ENCODE assay signal across 8 cellular contexts in the genomic region with DNA sequence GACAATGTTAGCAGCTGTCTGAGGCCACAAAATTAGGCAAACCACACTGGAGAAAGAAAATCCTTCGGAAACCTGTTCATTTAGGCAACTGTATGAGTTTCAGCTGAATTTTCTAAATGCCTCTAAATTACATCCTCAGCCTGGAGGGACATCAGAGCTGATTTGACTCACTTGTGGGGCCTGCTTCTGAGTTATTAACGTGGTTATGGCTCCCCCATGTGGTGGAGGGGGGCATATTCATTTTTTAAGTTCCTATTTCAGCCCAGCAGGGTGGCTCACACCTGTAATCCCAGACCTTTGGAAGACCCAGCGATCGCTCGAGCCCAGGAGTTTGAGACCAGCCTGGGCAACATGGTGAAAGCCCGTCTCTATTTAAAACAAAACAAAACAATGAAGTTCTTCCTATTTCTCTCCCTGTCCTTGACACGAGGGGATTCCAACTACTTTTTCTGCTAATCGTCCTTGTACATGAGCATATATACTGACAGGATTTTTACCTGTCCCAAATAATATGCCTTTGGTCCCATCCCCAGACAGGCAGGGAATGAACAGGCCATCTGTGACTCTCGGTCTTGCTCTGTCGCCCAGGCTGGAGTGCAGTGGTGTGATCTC.
DNase-seq lines count a peak whose midpoint lies in the region; ATAC-seq, FAIRE-seq and TF ChIP-seq lines count a peak whose summit lies in the region.

No MANE protein-coding gene starts in this region.

- H3K9me3 Mint-ChIP-seq in central memory CD8-positive, alpha-beta T cell: no peaks in the 10 kb centered on the region

- H3K27me3 Mint-ChIP-seq in central memory CD8-positive, alpha-beta T cell: peaks cover 52% of the 10 kb centered on the region

- peak; percentile 20 for ATAC-seq in central memory CD8-positive, alpha-beta T cell (replicated peaks; ENCODE audit: extremely low read depth, poor library complexity, severe bottlenecking)
- ATAC-seq in GM21367 (IDR thresholded peaks at IDR 0.05; ENCODE audit: unreplicated experiment): no peak

- FAIRE-seq in H54 (lab: Jason Lieb, UNC): no peak

- no peak overlapping the region for H3K27ac Mint-ChIP-seq in central memory CD8-positive, alpha-beta T cell (ENCODE audit: low read depth)

- H3K4me3 Mint-ChIP-seq in central memory CD8-positive, alpha-beta T cell: no peak overlapping the region

- DNase-seq in AG20443 (ENCODE audit: low spot score) (peak; percentile 87), H54 (ENCODE audit: insufficient read length, low spot score) (peak; percentile 35), NCI-H446 (lab: John Stamatoyannopoulos, UW) (peak; percentile 55 to 84), kidney tubule cell (ENCODE audit: low spot score) (peak; percentile 89)
- DNase-seq in activated CD4-positive, alpha-beta T cell treated with anti-CD3 and anti-CD28 coated beads for 1 hour: peak; percentile 45
- DNase-seq in central memory CD8-positive, alpha-beta T cell (ENCODE audit: low spot score in 2 of 2): peak; percentile 59 to 69
- peak; percentile 82 for DNase-seq in stimulated activated CD4-positive, alpha-beta T cell treated with anti-CD3 and anti-CD28 coated beads, Interleukin-4, amount 100 ng/mL, for 24 hours

- H3K4me1 Mint-ChIP-seq in central memory CD8-positive, alpha-beta T cell: peaks cover 41% of the 10 kb centered on the region

- TF ChIP-seq POLR2A in H54 (IDR thresholded peaks at IDR 0.05; ENCODE audit: low read depth, low read length): no peak

- peaks cover 2% of the 10 kb centered on the region for H3K36me3 Mint-ChIP-seq in central memory CD8-positive, alpha-beta T cell (ENCODE audit: insufficient read depth)

Comparison
In these comparisons a context has a peak if more than half of its experiments do, and no peak if none do; other contexts are left out.
1. DNase-seq: peak in every context shown above with its lines; median percentile 89 in kidney tubule cell; 87 in AG20443; 82 in stimulated activated CD4-positive, alpha-beta T cell treated with anti-CD3 and anti-CD28 coated beads, Interleukin-4, amount 100 ng/mL, for 24 hours; 70 in NCI-H446; 64 in central memory CD8-positive, alpha-beta T cell; 45 in activated CD4-positive, alpha-beta T cell treated with anti-CD3 and anti-CD28 coated beads for 1 hour; 35 in H54.